In genomic region chr15:100905855-100906254, GRCh38 we compare ENCODE assay signal across 21 cellular contexts. TPM values are rescaled to one million over a fixed set of nuclear protein-coding genes. Genes with fewer than 3 reads are reported as not detected.
"Had no signal": no experiment of that assay in that cellular context is flagged by ENCODE, and none has a peak within 500 bp of the region (broad histone marks: within the 10 kb centered on the region; RNA-seq: fewer than 3 reads in every experiment).

No MANE protein-coding gene starts in this region.

- H3K27me3 ChIP-seq: adrenal gland, right lobe of liver, suprapubic skin had no signal

- H3K27ac ChIP-seq: adrenal gland, psoas muscle, right lobe of liver, suprapubic skin had no signal

- ATAC-seq: left cardiac atrium; mucosa of descending colon; naive thymus-derived CD8-positive, alpha-beta T cell; psoas muscle; right lobe of liver; stimulated activated naive CD8-positive, alpha-beta T cell treated with anti-CD3 and anti-CD28 coated beads, Interleukin-15, Interleukin-2, amounts not matched to agents 100 U/mL and 50 U/mL, for 24 hours had no signal

- H3K4me3 ChIP-seq: adrenal gland, mucosa of descending colon, psoas muscle, right lobe of liver, suprapubic skin had no signal

- H3K9me3 ChIP-seq: adrenal gland, mucosa of descending colon, psoas muscle, right lobe of liver, suprapubic skin had no signal

- DNase-seq: activated CD4-positive, alpha-beta T cell treated with anti-CD3 and anti-CD28 coated beads, Interleukin-2, amount 50 U/mL, for 1 hour; activated CD4-positive, CD25-positive, alpha-beta regulatory T cell; activated naive CD4-positive, alpha-beta T cell treated with anti-CD3 and anti-CD28 coated beads, Interleukin-2, amount 50 U/mL, for 16 hours; adrenal gland; effector memory CD4-positive, alpha-beta T cell; erythroblast; hypothalamus; immature natural killer cell; left cardiac atrium; mucosa of descending colon; naive thymus-derived CD8-positive, alpha-beta T cell; nucleus accumbens; psoas muscle; stimulated activated CD4-positive, alpha-beta T cell treated with anti-CD3 and anti-CD28 coated beads, Interleukin-12 subunit alpha, Interleukin-12 subunit beta, amount 100 ng/mL, for 4 hours; stimulated activated CD4-positive, alpha-beta T cell treated with anti-CD3 and anti-CD28 coated beads, Interleukin-2, amount 100 ng/mL, for 48 hours; stimulated activated CD8-positive, alpha-beta memory T cell treated with anti-CD3 and anti-CD28 coated beads, Interleukin-4, amount 100 ng/mL, for 48 hours; stimulated activated naive CD8-positive, alpha-beta T cell treated with anti-CD3 and anti-CD28 coated beads, Interleukin-15, Interleukin-2, amounts not matched to agents 100 U/mL and 50 U/mL, for 24 hours; SW 1271; T-helper 9 cell had no signal

- H3K4me1 ChIP-seq: right lobe of liver had no signal

- H3K36me3 ChIP-seq: right lobe of liver, suprapubic skin had no signal

RNA-seq across cellular contexts. Expression of gene LRRK1, which starts 13.3 kb away (rescaled TPM):
- polyA plus RNA-seq: naive thymus-derived CD8-positive, alpha-beta T cell had no signal

RNA-seq across cellular contexts. Expression of gene ALDH1A3, which starts 26.2 kb away (rescaled TPM):
- total RNA-seq: naive thymus-derived CD8-positive, alpha-beta T cell had no signal
- polyA plus RNA-seq: immature natural killer cell; naive thymus-derived CD8-positive, alpha-beta T cell had no signal
